In the genomic region with DNA sequence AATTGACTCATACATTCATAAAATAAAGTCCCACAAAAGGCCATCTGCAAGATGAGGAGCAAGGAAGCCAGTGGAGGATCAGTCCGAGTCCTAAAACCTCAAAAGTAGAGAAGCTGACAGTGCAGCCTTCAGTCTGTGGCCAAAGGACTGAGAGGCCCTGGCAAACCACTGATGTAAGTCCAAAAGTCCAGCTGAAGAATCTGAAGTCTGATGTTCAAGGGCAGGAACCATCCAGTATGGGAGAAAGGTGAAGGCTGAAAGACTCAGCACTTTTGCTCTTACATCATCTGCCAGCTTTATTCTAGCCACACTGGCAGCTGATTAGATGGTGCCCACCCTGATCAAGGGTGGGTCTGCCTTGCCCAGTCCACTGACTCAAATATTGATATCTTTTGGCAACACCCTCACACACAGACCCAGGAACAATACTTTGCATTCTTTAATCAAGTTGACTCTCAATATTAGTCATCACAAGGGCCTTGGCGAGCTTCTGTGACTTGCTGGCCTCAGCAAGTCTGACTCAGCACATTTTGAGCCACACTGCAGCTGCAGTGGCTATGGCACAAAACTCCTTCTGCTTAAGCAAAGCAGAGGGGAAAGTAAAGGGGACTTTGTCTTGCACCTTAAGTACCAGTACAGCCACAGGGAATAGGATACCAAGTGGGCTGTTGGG, we compare ENCODE assay signal across 10 cellular contexts.
A peak's percentile ranks its signal among the peaks of the same experiment; 100 is the strongest.
DNase-seq lines count a peak whose midpoint lies in the region; ATAC-seq and TF ChIP-seq lines count a peak whose summit lies in the region.
"Had no signal": no experiment of that assay in that cellular context is flagged by ENCODE, and none has a peak within 500 bp of the region (broad histone marks: within the 10 kb centered on the region; RNA-seq: fewer than 3 reads in every experiment).

No MANE protein-coding gene starts in this region.

- TF ChIP-seq CTCF in stomach (IDR thresholded peaks at IDR 0.05) (no peak), OCI-LY7 (conservative IDR thresholded peaks at IDR 0.05; ENCODE audit: low read length) (no peak)

- H3K4me1 ChIP-seq in stomach, result no peaks in the 10 kb centered on the region
- peaks cover 6% of the 10 kb centered on the region for H3K4me1 ChIP-seq in OCI-LY7 (ENCODE audit: insufficient read depth, low read length, poor library complexity, severe bottlenecking)
- H3K4me1 ChIP-seq: body of pancreas had no signal

- no peak for TF ChIP-seq POLR2A in stomach (IDR thresholded peaks at IDR 0.05)

- H3K27ac ChIP-seq in stomach (peak overlapping the region in 1 of 5 donors; percentile 25), OCI-LY7 (ENCODE audit: low read depth, low read length, poor library complexity, severe bottlenecking) (no peak overlapping the region)
- H3K27ac ChIP-seq: body of pancreas had no signal

- H3K36me3 Mint-ChIP-seq in activated CD8-positive, alpha-beta memory T cell treated with anti-CD3 and anti-CD28 coated beads, Interleukin-2, amount 10 ng/mL, durations not matched to agents 7 days and 5 days, result peaks cover 8% of the 10 kb centered on the region
- H3K36me3 Mint-ChIP-seq in activated T-helper 2 cell treated with anti-CD3 and anti-CD28 coated beads, Interferon-gamma antibody, Interleukin-2, Interleukin-4, amounts not matched to agents 10 μg/mL and 5 μg/mL and 100 μg/mL, durations not matched to agents 14 hours and 24 hours and 36 hours (ENCODE audit: low read depth), result no peaks in the 10 kb centered on the region

- peak; percentile 55 for DNase-seq in activated CD8-positive, alpha-beta memory T cell treated with anti-CD3 and anti-CD28 coated beads, Interleukin-2, amount 10 ng/mL, durations not matched to agents 7 days and 5 days
- no peak for DNase-seq in activated CD8-positive, alpha-beta memory T cell treated with anti-CD3 and anti-CD28 coated beads, Interleukin-2, amount 50 U/mL, for 4 hours
- peak; percentile 43 for DNase-seq in amniotic epithelial cell (ENCODE audit: low read depth)
- peak; percentile 29 for DNase-seq in stomach
- DNase-seq in OCI-LY7 (ENCODE audit: low spot score), result no peak
- no peak for DNase-seq in activated naive CD4-positive, alpha-beta T cell treated with anti-CD3 and anti-CD28 coated beads, Interleukin-2, amount 50 U/mL, for 16 hours
- no peak for DNase-seq in activated T-helper 2 cell treated with anti-CD3 and anti-CD28 coated beads, Interferon-gamma antibody, Interleukin-2, Interleukin-4, amounts not matched to agents 10 μg/mL and 5 μg/mL and 100 μg/mL, durations not matched to agents 14 hours and 24 hours and 36 hours (ENCODE audit: low spot score)
- DNase-seq: SW 1271 had no signal

- ATAC-seq in activated CD8-positive, alpha-beta memory T cell treated with anti-CD3 and anti-CD28 coated beads, Interleukin-2, amount 10 ng/mL, durations not matched to agents 7 days and 5 days, result peak; percentile 77
- ATAC-seq in HG03139 (IDR thresholded peaks at IDR 0.05; ENCODE audit: unreplicated experiment), result peak; percentile 78
- ATAC-seq: body of pancreas had no signal

- H3K36me3 ChIP-seq in stomach (no peaks in the 10 kb centered on the region), OCI-LY7 (ENCODE audit: insufficient read depth, low read length) (no peaks in the 10 kb centered on the region)

- H3K27ac Mint-ChIP-seq in activated CD8-positive, alpha-beta memory T cell treated with anti-CD3 and anti-CD28 coated beads, Interleukin-2, amount 10 ng/mL, durations not matched to agents 7 days and 5 days, result peak overlapping the region; percentile 23
- H3K27ac Mint-ChIP-seq in activated T-helper 2 cell treated with anti-CD3 and anti-CD28 coated beads, Interferon-gamma antibody, Interleukin-2, Interleukin-4, amounts not matched to agents 10 μg/mL and 5 μg/mL and 100 μg/mL, durations not matched to agents 14 hours and 24 hours and 36 hours, result no peak overlapping the region

- BruUV-seq in OCI-LY7 (replicated peaks; lab: Mats Ljungman, UMichigan), result no TSS peak

- POLR2A ChIA-PET in OCI-LY7 (lab: Charles Lee), result interaction anchor here (0.7 kb wide), 1 partner anchor 41 kb away, joined by 3 read pairs; no protein-coding TSS in a partner anchor

- no peak overlapping the region for H3K4me2 ChIP-seq in OCI-LY7 (ENCODE audit: low read length)

- 45 to 68% (median 57%) methylated on average over 2 of the region's 2 CpGs for WGBS in stomach, 5 donors

- H4K20me1 ChIP-seq in OCI-LY7 (ENCODE audit: insufficient read depth, low read length), result no peaks in the 10 kb centered on the region

- CTCF ChIA-PET in activated CD8-positive, alpha-beta memory T cell treated with anti-CD3 and anti-CD28 coated beads, Interleukin-2, amount 10 ng/mL, durations not matched to agents 7 days and 5 days (lab: Charles Lee), result no interaction called here
- CTCF ChIA-PET in OCI-LY7 (lab: Charles Lee; ENCODE audit: unreplicated experiment), result no interaction called here

- H3K4me3 Mint-ChIP-seq in activated CD8-positive, alpha-beta memory T cell treated with anti-CD3 and anti-CD28 coated beads, Interleukin-2, amount 10 ng/mL, durations not matched to agents 7 days and 5 days, result no peak overlapping the region
- H3K4me3 Mint-ChIP-seq in activated T-helper 2 cell treated with anti-CD3 and anti-CD28 coated beads, Interferon-gamma antibody, Interleukin-2, Interleukin-4, amounts not matched to agents 10 μg/mL and 5 μg/mL and 100 μg/mL, durations not matched to agents 14 hours and 24 hours and 36 hours (ENCODE audit: low read depth), result no peak overlapping the region

- H3K27me3 ChIP-seq in stomach, result no peaks in the 10 kb centered on the region
- H3K27me3 ChIP-seq: body of pancreas had no signal

- peaks cover 10% of the 10 kb centered on the region for H3K4me1 Mint-ChIP-seq in activated CD8-positive, alpha-beta memory T cell treated with anti-CD3 and anti-CD28 coated beads, Interleukin-2, amount 10 ng/mL, durations not matched to agents 7 days and 5 days
- H3K4me1 Mint-ChIP-seq in activated T-helper 2 cell treated with anti-CD3 and anti-CD28 coated beads, Interferon-gamma antibody, Interleukin-2, Interleukin-4, amounts not matched to agents 10 μg/mL and 5 μg/mL and 100 μg/mL, durations not matched to agents 14 hours and 24 hours and 36 hours (ENCODE audit: low read depth), result no peaks in the 10 kb centered on the region

- H3K9me3 Mint-ChIP-seq in activated CD8-positive, alpha-beta memory T cell treated with anti-CD3 and anti-CD28 coated beads, Interleukin-2, amount 10 ng/mL, durations not matched to agents 7 days and 5 days (ENCODE audit: low read depth), result peaks cover 13% of the 10 kb centered on the region
- H3K9me3 Mint-ChIP-seq in activated T-helper 2 cell treated with anti-CD3 and anti-CD28 coated beads, Interferon-gamma antibody, Interleukin-2, Interleukin-4, amounts not matched to agents 10 μg/mL and 5 μg/mL and 100 μg/mL, durations not matched to agents 14 hours and 24 hours and 36 hours, result peaks cover 22% of the 10 kb centered on the region

- no peak overlapping the region for H2AFZ ChIP-seq in OCI-LY7 (ENCODE audit: low read length)

- no peaks in the 10 kb centered on the region for H3K79me2 ChIP-seq in OCI-LY7 (ENCODE audit: insufficient read depth, low read depth, low read length)

- TF ChIP-seq EP300 in stomach (IDR thresholded peaks at IDR 0.05), result no peak

- no peaks in the 10 kb centered on the region for H3K9me2 ChIP-seq in OCI-LY7 (ENCODE audit: insufficient read depth, low read length)

- no peak overlapping the region for H3K4me3 ChIP-seq in stomach
- H3K4me3 ChIP-seq in OCI-LY7 (ENCODE audit: low read depth, low read length, poor library complexity, severe bottlenecking), result no peak overlapping the region
- H3K4me3 ChIP-seq: body of pancreas had no signal

- peaks cover 0 to 20% (median 9%) of the 10 kb centered on the region in 4 donors for H3K9me3 ChIP-seq in stomach
- H3K9me3 ChIP-seq in OCI-LY7 (ENCODE audit: low read length), result no peaks in the 10 kb centered on the region
- H3K9me3 ChIP-seq: body of pancreas had no signal

- H3K27me3 Mint-ChIP-seq in activated CD8-positive, alpha-beta memory T cell treated with anti-CD3 and anti-CD28 coated beads, Interleukin-2, amount 10 ng/mL, durations not matched to agents 7 days and 5 days, result no peaks in the 10 kb centered on the region
- no peaks in the 10 kb centered on the region for H3K27me3 Mint-ChIP-seq in activated T-helper 2 cell treated with anti-CD3 and anti-CD28 coated beads, Interferon-gamma antibody, Interleukin-2, Interleukin-4, amounts not matched to agents 10 μg/mL and 5 μg/mL and 100 μg/mL, durations not matched to agents 14 hours and 24 hours and 36 hours (ENCODE audit: low read depth)

- intact Hi-C loops in stomach (cut with DNase I; ENCODE audit: low total_unique reads), result no loop called here
- intact Hi-C loops in OCI-LY7 (cut with micrococcal nuclease; ENCODE audit: unreplicated experiment), result no loop called here
- intact Hi-C loops in activated T-helper 2 cell treated with anti-CD3 and anti-CD28 coated beads, Interferon-gamma antibody, Interleukin-2, Interleukin-4, amounts not matched to agents 10 μg/mL and 5 μg/mL and 100 μg/mL, durations not matched to agents 14 hours and 24 hours and 36 hours (cut with micrococcal nuclease), result no loop called here

Comparison
In these comparisons a context has a peak if more than half of its experiments do, and no peak if none do; other contexts are left out.
1. DNase-seq: peak in activated CD8-positive, alpha-beta memory T cell treated with anti-CD3 and anti-CD28 coated beads, Interleukin-2, amount 10 ng/mL, durations not matched to agents 7 days and 5 days (single experiment), amniotic epithelial cell (single experiment) and stomach (single experiment); none in activated CD8-positive, alpha-beta memory T cell treated with anti-CD3 and anti-CD28 coated beads, Interleukin-2, amount 50 U/mL, for 4 hours (single experiment), OCI-LY7 (single experiment), activated naive CD4-positive, alpha-beta T cell treated with anti-CD3 and anti-CD28 coated beads, Interleukin-2, amount 50 U/mL, for 16 hours (single experiment) and activated T-helper 2 cell treated with anti-CD3 and anti-CD28 coated beads, Interferon-gamma antibody, Interleukin-2, Interleukin-4, amounts not matched to agents 10 μg/mL and 5 μg/mL and 100 μg/mL, durations not matched to agents 14 hours and 24 hours and 36 hours (single experiment).